1 cellular context compared by ENCODE assay signal in genomic region chr3:63228087-63228486, GRCh38.
TF ChIP-seq lines count a peak whose summit lies in the region.

No MANE protein-coding gene starts in this region.

TF ChIP-seq in neural cell, 6 proteins besides CTCF, POLR2A, EP300 and RAD21 (continued from another document):
- TF ChIP-seq EZH2 (IDR thresholded peaks at IDR 0.05; ENCODE audit: borderline replicate concordance, insufficient read depth, low read length, poor library complexity, severe bottlenecking) (no peak), SMC3 (conservative IDR thresholded peaks at IDR 0.05; ENCODE audit: poor library complexity) (no peak), POLR2AphosphoS5 (IDR thresholded peaks at IDR 0.05) (no peak)
